Comparison of ENCODE assay signal across 9 cellular contexts in the genomic region with DNA sequence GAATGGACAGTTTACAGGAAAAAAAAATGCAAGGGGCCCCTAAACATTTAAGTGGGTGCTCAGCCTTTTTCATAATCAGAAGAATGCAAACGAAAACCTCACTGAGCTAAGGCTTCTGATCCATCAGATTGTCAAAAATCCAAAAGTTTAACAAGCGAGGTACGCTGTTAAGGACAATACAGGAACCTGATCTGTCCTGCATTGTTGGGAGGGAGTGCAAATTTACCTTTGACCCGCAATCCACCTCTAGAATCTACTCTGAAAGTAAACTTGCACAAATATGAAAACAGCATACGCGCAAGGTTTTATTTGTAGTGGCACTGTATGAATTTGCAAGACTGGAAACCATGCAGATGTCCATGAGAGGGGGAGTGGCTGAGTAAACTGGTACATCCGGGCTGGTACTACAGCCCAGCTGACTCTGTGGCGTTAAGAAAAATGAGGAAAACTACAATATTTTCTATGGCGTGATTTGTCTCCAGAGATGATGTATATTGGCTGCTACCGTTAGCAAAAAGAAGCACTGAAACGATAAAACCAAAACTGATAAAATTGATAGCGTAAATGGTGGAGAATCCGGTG. TPM values are rescaled to one million over a fixed set of nuclear protein-coding genes. Genes with fewer than 3 reads are reported as not detected.
DNase-seq lines count a peak whose midpoint lies in the region; ATAC-seq and TF ChIP-seq lines count a peak whose summit lies in the region.
"Had no signal": no experiment of that assay in that cellular context is flagged by ENCODE, and none has a peak within 500 bp of the region (broad histone marks: within the 10 kb centered on the region; RNA-seq: fewer than 3 reads in every experiment).

No MANE protein-coding gene starts in this region.

- TF ChIP-seq POLR2A in uterus (IDR thresholded peaks at IDR 0.05), result no peak

- H2AFZ ChIP-seq in ACC112 (ENCODE audit: low read length, unreplicated experiment), result peak overlapping the region; percentile 74

- in situ Hi-C loops in astrocyte of the spinal cord (cut with HindIII; ENCODE audit: low sequenced_read_pairs), result no loop called here

- intact Hi-C loops in uterus (cut with DNase I; ENCODE audit: low total_unique reads), result no loop called here

- no peak for ATAC-seq in GM19452 (IDR thresholded peaks at IDR 0.05; ENCODE audit: unreplicated experiment)

- peak overlapping the region; percentile 66 for H3K9ac ChIP-seq in HUES6 (ENCODE audit: low read length)

- TF ChIP-seq CTCF in astrocyte of the spinal cord (IDR thresholded peaks at IDR 0.05; ENCODE audit: low read depth, low read length), result no peak
- no peak for TF ChIP-seq CTCF in uterus (IDR thresholded peaks at IDR 0.05)

- DNase-seq in astrocyte of the spinal cord (ENCODE audit: low read depth, low spot score) (no peak), lung microvascular endothelial cell (ENCODE audit: low read depth in 2 of 2) (peak; percentile 24 to 30), uterus (no peak), AG08396 (ENCODE audit: low spot score) (no peak), SKM-1 treated with dmso at 0.1 percent for 144 hours (lab: John Stamatoyannopoulos, UW; ENCODE audit: unreplicated experiment) (no peak)

- H3K4me1 ChIP-seq in ACC112 (ENCODE audit: control insufficient read depth, insufficient read depth, low read length, unreplicated experiment), result peaks cover 9% of the 10 kb centered on the region
- H3K4me1 ChIP-seq in HUES6 (ENCODE audit: control insufficient read depth, insufficient read depth, low read length), result peaks cover 16% of the 10 kb centered on the region
- no peaks in the 10 kb centered on the region for H3K4me1 ChIP-seq in uterus

- H3K27me3 ChIP-seq in ACC112 (ENCODE audit: insufficient read depth, low read length) (no peaks in the 10 kb centered on the region), HUES6 (ENCODE audit: control insufficient read depth, insufficient read depth, low read length) (no peaks in the 10 kb centered on the region), uterus (no peaks in the 10 kb centered on the region)

- peaks cover 10% of the 10 kb centered on the region; the same call in 1 of the 2 replicates for H3K36me3 ChIP-seq in ACC112 (ENCODE audit: insufficient read depth, low read length)
- H3K36me3 ChIP-seq in HUES6 (ENCODE audit: control insufficient read depth, insufficient read depth, low read length), result no peaks in the 10 kb centered on the region
- H3K36me3 ChIP-seq in uterus, result no peaks in the 10 kb centered on the region

- no peaks in the 10 kb centered on the region for H3K9me3 ChIP-seq in HUES6 (ENCODE audit: control insufficient read depth, insufficient read depth, low read depth, low read length)
- H3K9me3 ChIP-seq in uterus, result no peaks in the 10 kb centered on the region

- H3K27ac ChIP-seq in ACC112 (ENCODE audit: low read depth, low read length) (peak overlapping the region; percentile 63; the same call in 1 of the 2 replicates), HUES6 (ENCODE audit: low read depth, low read length) (peak overlapping the region; percentile 17; the same call in 1 of the 2 replicates), uterus (peak overlapping the region; percentile 79 to 83)

- no peaks in the 10 kb centered on the region for H3K79me2 ChIP-seq in ACC112 (ENCODE audit: control insufficient read depth, insufficient read depth, low read length, unreplicated experiment)

- H3K4me3 ChIP-seq in ACC112 (ENCODE audit: low read depth, low read length) (peak overlapping the region; percentile 92), HUES6 (ENCODE audit: low read depth, low read length) (peak overlapping the region; percentile 71), astrocyte of the spinal cord (ENCODE audit: low read depth, low read length) (peak overlapping the region; percentile 72), uterus (peak overlapping the region; percentile 51 to 61)

RNA-seq across cellular contexts. Expression of gene ST6GALNAC1, which starts 28.8 kb away (rescaled TPM):
- total RNA-seq in lung microvascular endothelial cell (not detected in 2 replicates), uterus (10 to 100 TPM in 1 of 4 donors, 1 to 10 TPM in 3; 1.5 to 11.8 (median 3.2) TPM)
- total RNA-seq: renal cortical epithelial cell had no signal

RNA-seq across cellular contexts. Expression of gene MXRA7, which starts 38.4 kb away (rescaled TPM):
- total RNA-seq in lung microvascular endothelial cell (112 and 221 TPM in 2 replicates), uterus (100 to 1,000 TPM; 174 to 250 (median 197) TPM)

RNA-seq across cellular contexts. Expression of gene JMJD6, which starts 54.0 kb away (rescaled TPM):
- total RNA-seq in lung microvascular endothelial cell, result 10.5 and 15.1 TPM in 2 replicates
- 10 to 100 TPM in 3 of 4 donors, 1 to 10 TPM in 1; 5.9 to 40.8 (median 21.2) TPM for total RNA-seq in uterus

RNA-seq across cellular contexts. Expression of gene METTL23, which starts 54.3 kb away (rescaled TPM):
- total RNA-seq in lung microvascular endothelial cell (20.0 and 22.8 TPM in 2 replicates), uterus (10 to 100 TPM; 13.8 to 32.5 (median 21.6) TPM)

Comparison
In these comparisons a context has a peak if more than half of its experiments do, and no peak if none do; other contexts are left out.
1. H3K27ac ChIP-seq: peak in every context shown above with its lines; median percentile 81 in uterus; 63 in ACC112; 17 in HUES6.
2. DNase-seq: peak in lung microvascular endothelial cell (2 of 2); none in astrocyte of the spinal cord (single experiment), uterus (0 of 2), AG08396 (single experiment) and SKM-1 treated with dmso at 0.1 percent for 144 hours (single experiment).
3. Peak in every context shown above with its lines, with median percentiles within 50 percentile points of each other: H3K4me3 ChIP-seq.